ENCODE assay signal across 21 cellular contexts in genomic region chr7:42156957-42157721, GRCh38.
A peak's percentile ranks its signal among the peaks of the same experiment; 100 is the strongest.
DNase-seq lines count a peak whose midpoint lies in the region; ATAC-seq and TF ChIP-seq lines count a peak whose summit lies in the region.
"Had no signal": no experiment of that assay in that cellular context is flagged by ENCODE, and none has a peak within 500 bp of the region (broad histone marks: within the 10 kb centered on the region; RNA-seq: fewer than 3 reads in every experiment).

No MANE protein-coding gene starts in this region.

- H3K4me1 Mint-ChIP-seq in GM23338, result peaks cover 42% of the 10 kb centered on the region
- peaks cover 44% of the 10 kb centered on the region for H3K4me1 Mint-ChIP-seq in WTC11
- no peaks in the 10 kb centered on the region for H3K4me1 Mint-ChIP-seq in activated naive CD8-positive, alpha-beta T cell treated with anti-CD3 and anti-CD28 coated beads for 36 hours
- H3K4me1 Mint-ChIP-seq: IgD-negative memory B cell had no signal

- H3K9me3 ChIP-seq in smooth muscle cell (replicated peaks; ENCODE audit: low read depth) (no peaks in the 10 kb centered on the region), upper lobe of right lung (no peaks in the 10 kb centered on the region)
- H3K9me3 ChIP-seq: A549, BE2C, Peyer's patch, SJCRH30 had no signal

- peak overlapping the region; percentile 66; the same call in 1 of the 2 replicates for H3K27ac Mint-ChIP-seq in GM23338
- H3K27ac Mint-ChIP-seq in WTC11, result peak overlapping the region; percentile 87
- H3K27ac Mint-ChIP-seq in activated naive CD8-positive, alpha-beta T cell treated with anti-CD3 and anti-CD28 coated beads for 36 hours, result no peak overlapping the region
- H3K27ac Mint-ChIP-seq: IgD-negative memory B cell had no signal

- H3K9me3 Mint-ChIP-seq in GM23338, result no peaks in the 10 kb centered on the region
- H3K9me3 Mint-ChIP-seq in WTC11, result no peaks in the 10 kb centered on the region
- H3K9me3 Mint-ChIP-seq in activated naive CD8-positive, alpha-beta T cell treated with anti-CD3 and anti-CD28 coated beads for 36 hours, result no peaks in the 10 kb centered on the region
- H3K9me3 Mint-ChIP-seq: IgD-negative memory B cell had no signal

- POLR2A ChIA-PET in WTC11 (lab: Charles Lee), result interaction anchor here (1.0 kb wide), 1 partner anchor 775 kb away, joined by 3 read pairs; the partner anchor contains the start of genes MRPL32 and PSMA2

- H4K20me1 ChIP-seq in GM23338 (replicated peaks; ENCODE audit: insufficient read depth) (peaks cover 5% of the 10 kb centered on the region; the same call in 1 of the 2 replicates), smooth muscle cell (ENCODE audit: low read depth) (peaks cover 100% of the 10 kb centered on the region)

- H3K27me3 Mint-ChIP-seq in GM23338 (ENCODE audit: insufficient read depth, low read depth, poor library complexity) (peaks cover 2% of the 10 kb centered on the region), WTC11 (ENCODE audit: low read depth) (no peaks in the 10 kb centered on the region)
- H3K27me3 Mint-ChIP-seq in activated naive CD8-positive, alpha-beta T cell treated with anti-CD3 and anti-CD28 coated beads for 36 hours, result no peaks in the 10 kb centered on the region
- H3K27me3 Mint-ChIP-seq: IgD-negative memory B cell had no signal

- H3K27ac ChIP-seq in GM23338 (ENCODE audit: low read depth) (no peak overlapping the region), smooth muscle cell (ENCODE audit: low read depth) (peak overlapping the region; percentile 70), upper lobe of right lung (no peak overlapping the region)
- H3K27ac ChIP-seq: A549, Peyer's patch, SJCRH30 had no signal

- H3K36me3 Mint-ChIP-seq in GM23338 (ENCODE audit: low read depth) (no peaks in the 10 kb centered on the region), WTC11 (no peaks in the 10 kb centered on the region)
- no peaks in the 10 kb centered on the region for H3K36me3 Mint-ChIP-seq in activated naive CD8-positive, alpha-beta T cell treated with anti-CD3 and anti-CD28 coated beads for 36 hours
- H3K36me3 Mint-ChIP-seq: IgD-negative memory B cell had no signal

- H3K9me2 ChIP-seq in GM23338 (ENCODE audit: insufficient read depth), result no peaks in the 10 kb centered on the region

- no peak overlapping the region for H3K9ac ChIP-seq in smooth muscle cell (ENCODE audit: low read depth)

- no peak for DNase-seq in GM23338 (ENCODE audit: low spot score)
- DNase-seq in WTC11 (ENCODE audit: low spot score), result no peak
- peak; percentile 53 for DNase-seq in islet precursor cell
- no peak for DNase-seq in smooth muscle cell (lab: John Stamatoyannopoulos, UW; ENCODE audit: unreplicated experiment)
- no peak for DNase-seq in upper lobe of right lung
- DNase-seq in activated naive CD8-positive, alpha-beta T cell treated with anti-CD3 and anti-CD28 coated beads for 36 hours, result no peak
- DNase-seq: BE2C, DMS53, GDM1, MV-4-11, NCI-H1105 treated with DMSO at 0.1 percent for 48 hours, NCI-H2029 treated with DMSO at 0.1 percent for 48 hours, NCI-H226, NCI-H510A treated with DMSO at 0.1 percent for 48 hours, NCI-H82, Peyer's patch, SJCRH30 had no signal

- H3K27me3 ChIP-seq in GM23338 (ENCODE audit: insufficient read depth) (no peaks in the 10 kb centered on the region), smooth muscle cell (ENCODE audit: low read depth) (no peaks in the 10 kb centered on the region), upper lobe of right lung (no peaks in the 10 kb centered on the region)
- H3K27me3 ChIP-seq: BE2C, Peyer's patch, SJCRH30 had no signal

- WGBS in smooth muscle cell (ENCODE audit: low lambda C conversion rate), result 88% methylated on average over 6 of the region's 6 CpGs

- H3K4me3 Mint-ChIP-seq in GM23338, result no peak overlapping the region
- 0 out of 2 replicates have a peak overlapping the region, but pooled peaks have one; percentile 22 for H3K4me3 Mint-ChIP-seq in WTC11
- H3K4me3 Mint-ChIP-seq in activated naive CD8-positive, alpha-beta T cell treated with anti-CD3 and anti-CD28 coated beads for 36 hours, result no peak overlapping the region
- H3K4me3 Mint-ChIP-seq: IgD-negative memory B cell had no signal

- H3F3A ChIP-seq in GM23338 (replicated peaks; ENCODE audit: low read depth), result no peaks in the 10 kb centered on the region
- peaks cover 9% of the 10 kb centered on the region for H3F3A ChIP-seq in smooth muscle cell (ENCODE audit: low read depth)

- H3K36me3 ChIP-seq in GM23338 (ENCODE audit: insufficient read depth), result no peaks in the 10 kb centered on the region
- no peaks in the 10 kb centered on the region for H3K36me3 ChIP-seq in smooth muscle cell (ENCODE audit: low read depth)
- H3K36me3 ChIP-seq in upper lobe of right lung, result no peaks in the 10 kb centered on the region
- H3K36me3 ChIP-seq: BE2C, Peyer's patch, SJCRH30 had no signal

- CTCF ChIA-PET in WTC11 (lab: Charles Lee), result interaction anchor here (0.6 to 1.5 kb wide), 3 partner anchors 20 to 68 kb away, joined by 3 to 4 read pairs (median 4); no protein-coding TSS in a partner anchor

- no peak for ATAC-seq in GM23338
- ATAC-seq in WTC11, result no peak
- ATAC-seq in HG03354 (IDR thresholded peaks at IDR 0.05; ENCODE audit: poor library complexity, severe bottlenecking, unreplicated experiment), result no peak
- no peak for ATAC-seq in upper lobe of right lung
- ATAC-seq in HG02884 (IDR thresholded peaks at IDR 0.05; ENCODE audit: unreplicated experiment), result no peak
- ATAC-seq: A549 had no signal

- H2AFZ ChIP-seq in GM23338 (no peak overlapping the region), smooth muscle cell (ENCODE audit: low read depth) (no peak overlapping the region)

- H3K4me3 ChIP-seq in GM23338 (no peak overlapping the region), smooth muscle cell (no peak overlapping the region), upper lobe of right lung (no peak overlapping the region)
- H3K4me3 ChIP-seq: A549, Peyer's patch, SJCRH30 had no signal

- H3K79me2 ChIP-seq in GM23338 (replicated peaks; ENCODE audit: insufficient read depth), result no peaks in the 10 kb centered on the region; the same call in 1 of the 2 replicates
- peaks cover 97% of the 10 kb centered on the region for H3K79me2 ChIP-seq in smooth muscle cell (ENCODE audit: low read depth)

- intact Hi-C loops in upper lobe of right lung (cut with DNase I), result no loop called here

- H3K4me1 ChIP-seq in GM23338 (ENCODE audit: insufficient read depth) (peaks cover 18% of the 10 kb centered on the region), smooth muscle cell (ENCODE audit: low read depth) (peaks cover 63% of the 10 kb centered on the region), upper lobe of right lung (peaks cover 13% of the 10 kb centered on the region)
- H3K4me1 ChIP-seq: A549, BE2C had no signal

- TF ChIP-seq CTCF in GM23338 (conservative IDR thresholded peaks at IDR 0.05; ENCODE audit: low read depth in 2 of 2), result no peak; a peak in 1 of 4 replicates
- no peak for TF ChIP-seq CTCF in WTC11 (IDR thresholded peaks at IDR 0.05)
- no peak for TF ChIP-seq CTCF in smooth muscle cell (IDR thresholded peaks at IDR 0.05; ENCODE audit: borderline replicate concordance, insufficient read depth, poor library complexity, severe bottlenecking)
- no peak for TF ChIP-seq CTCF in upper lobe of right lung (IDR thresholded peaks at IDR 0.05)

- H3K4me2 ChIP-seq in GM23338, result no peak overlapping the region
- peak overlapping the region; percentile 35 for H3K4me2 ChIP-seq in smooth muscle cell
- H3K4me2 ChIP-seq: A549 had no signal

TF ChIP-seq in GM23338, 12 proteins besides CTCF, POLR2A, EP300 and RAD21 (continues in another document):
- TF ChIP-seq STAT1 (IDR thresholded peaks at IDR 0.05; ENCODE audit: unreplicated experiment), result no peak
- TF ChIP-seq NANOG (IDR thresholded peaks at IDR 0.05; ENCODE audit: borderline replicate concordance), result no peak
- TF ChIP-seq EZH2phosphoT487 (IDR thresholded peaks at IDR 0.05; ENCODE audit: unreplicated experiment), result no peak
- no peak for TF ChIP-seq POLR2AphosphoS5 (IDR thresholded peaks at IDR 0.05; ENCODE audit: low read depth)
- no peak for TF ChIP-seq ZNF114 (CRISPR knock-in tag; IDR thresholded peaks at IDR 0.05)

TF ChIP-seq in WTC11, 78 proteins besides CTCF, POLR2A, EP300 and RAD21:
- no peak for TF ChIP-seq ELF4 (CRISPR knock-in tag; IDR thresholded peaks at IDR 0.05; ENCODE audit: low read depth)
